26 cellular contexts compared by ENCODE assay signal in genomic region chr10:20089884-20090283, GRCh38.
"Had no signal": no experiment of that assay in that cellular context is flagged by ENCODE, and none has a peak within 500 bp of the region (broad histone marks: within the 10 kb centered on the region; RNA-seq: fewer than 3 reads in every experiment).

No MANE protein-coding gene starts in this region.

- H3K9me3 ChIP-seq: left lung, lower lobe of right lung, pancreas, prostate gland, testis, thyroid gland, upper lobe of right lung had no signal

- H3K4me3 ChIP-seq: left lung, lower lobe of right lung, pancreas, prostate gland, spleen, testis, thyroid gland, upper lobe of right lung had no signal

- ATAC-seq: left colon; left lung; lower lobe of right lung; naive thymus-derived CD8-positive, alpha-beta T cell; pancreas; right cardiac atrium; sciatic nerve; stimulated activated effector memory CD8-positive, alpha-beta T cell treated with anti-CD3 and anti-CD28 coated beads, Interleukin-12 subunit alpha, Interleukin-12 subunit beta, amount 100 ng/mL, for 72 hours; upper lobe of right lung had no signal

- H3K27me3 ChIP-seq: left lung, pancreas, spleen, testis, thyroid gland, upper lobe of right lung had no signal

- H3K36me3 Mint-ChIP-seq: naive thymus-derived CD8-positive, alpha-beta T cell; stimulated activated effector memory CD8-positive, alpha-beta T cell treated with anti-CD3 and anti-CD28 coated beads, Interleukin-12 subunit alpha, Interleukin-12 subunit beta, amount 100 ng/mL, for 72 hours had no signal

- H3K4me3 Mint-ChIP-seq: mesothelial cell of epicardium; naive thymus-derived CD8-positive, alpha-beta T cell; nephron; neural crest cell; stimulated activated effector memory CD8-positive, alpha-beta T cell treated with anti-CD3 and anti-CD28 coated beads, Interleukin-12 subunit alpha, Interleukin-12 subunit beta, amount 100 ng/mL, for 72 hours; stimulated activated naive CD8-positive, alpha-beta T cell treated with anti-CD3 and anti-CD28 coated beads, Interleukin-15, Interleukin-2, amounts not matched to agents 100 ng/mL and 50 ng/mL, for 24 hours had no signal

- H3K36me3 ChIP-seq: left lung, lower lobe of right lung, pancreas, prostate gland, spleen, thyroid gland, upper lobe of right lung had no signal

- DNase-seq: hippocampal formation; kidney; left colon; left lung; lower lobe of right lung; naive thymus-derived CD8-positive, alpha-beta T cell; nucleus accumbens; pancreas; posterior cingulate gyrus; retina; right cardiac atrium; small intestine; spleen; stimulated activated CD4-positive, alpha-beta T cell treated with anti-CD3 and anti-CD28 coated beads, Interleukin-4, amount 100 ng/mL, for 24 hours; stimulated activated naive CD4-positive, alpha-beta T cell; testis; thyroid gland; trophoblast cell; upper lobe of right lung had no signal

- H3K4me1 Mint-ChIP-seq: stimulated activated effector memory CD8-positive, alpha-beta T cell treated with anti-CD3 and anti-CD28 coated beads, Interleukin-12 subunit alpha, Interleukin-12 subunit beta, amount 100 ng/mL, for 72 hours had no signal

- H3K4me1 ChIP-seq: left lung, pancreas, prostate gland, thyroid gland, upper lobe of right lung had no signal

- H3K27ac ChIP-seq: left lung, lower lobe of right lung, pancreas, prostate gland, spleen, testis, thyroid gland, upper lobe of right lung had no signal

- H3K27ac Mint-ChIP-seq: mesothelial cell of epicardium; naive thymus-derived CD8-positive, alpha-beta T cell; stimulated activated effector memory CD8-positive, alpha-beta T cell treated with anti-CD3 and anti-CD28 coated beads, Interleukin-12 subunit alpha, Interleukin-12 subunit beta, amount 100 ng/mL, for 72 hours; stimulated activated naive CD8-positive, alpha-beta T cell treated with anti-CD3 and anti-CD28 coated beads, Interleukin-15, Interleukin-2, amounts not matched to agents 100 ng/mL and 50 ng/mL, for 24 hours had no signal

- H3K9me3 Mint-ChIP-seq: nephron had no signal

- H3K27me3 Mint-ChIP-seq: naive thymus-derived CD8-positive, alpha-beta T cell; stimulated activated naive CD8-positive, alpha-beta T cell treated with anti-CD3 and anti-CD28 coated beads, Interleukin-15, Interleukin-2, amounts not matched to agents 100 ng/mL and 50 ng/mL, for 24 hours had no signal
